ENCODE assay signal across 1 cellular context in genomic region chr4:88591787-88592599, GRCh38.
TF ChIP-seq lines count a peak whose summit lies in the region.

TSS of gene HERC3 (plus strand) at chr4:88592480. CDS start at chr4:88605824, 13,344 bp downstream.

TF ChIP-seq in HepG2, 621 proteins besides CTCF, POLR2A, EP300 and RAD21 (continued from another document and continues in another):
- TF ChIP-seq RFX5 (IDR thresholded peaks at IDR 0.05; ENCODE audit: low read depth, low read length) (no peak), HNRNPLL (IDR thresholded peaks at IDR 0.05; ENCODE audit: low read depth, low read length, poor library complexity, severe bottlenecking) (peak; percentile 74), PBX2 (CRISPR knock-in tag; IDR thresholded peaks at IDR 0.05) (peak; percentile 91), KLF12 (CRISPR knock-in tag; IDR thresholded peaks at IDR 0.05; ENCODE audit: borderline replicate concordance) (peak; percentile 3; the same call in 1 of the 2 replicates), ZBTB2 (CRISPR knock-in tag; IDR thresholded peaks at IDR 0.05; ENCODE audit: low read depth) (0 out of 2 replicates have a peak, but pooled peaks have one; percentile 31), ADNP (CRISPR knock-in tag; IDR thresholded peaks at IDR 0.05) (no peak), ZNF33A (CRISPR knock-in tag; IDR thresholded peaks at IDR 0.05; ENCODE audit: borderline replicate concordance) (no peak), HNF4A (CRISPR knock-in tag; IDR thresholded peaks at IDR 0.05) (no peak), BCL3 (CRISPR knock-in tag; IDR thresholded peaks at IDR 0.05) (peak; percentile 59; the same call in 1 of the 2 replicates), E2F2 (CRISPR knock-in tag; IDR thresholded peaks at IDR 0.05; ENCODE audit: borderline replicate concordance) (no peak), ZNF317 (CRISPR knock-in tag; IDR thresholded peaks at IDR 0.05) (no peak), KLF15 (CRISPR knock-in tag; IDR thresholded peaks at IDR 0.05; ENCODE audit: borderline replicate concordance) (no peak), ZNF780A (CRISPR knock-in tag; IDR thresholded peaks at IDR 0.05) (no peak), KLF9 (CRISPR knock-in tag; IDR thresholded peaks at IDR 0.05; ENCODE audit: low read depth) (no peak), KMT2B (CRISPR knock-in tag; IDR thresholded peaks at IDR 0.05) (peak; percentile 84), SNAPC4 (CRISPR knock-in tag; IDR thresholded peaks at IDR 0.05) (no peak), ZKSCAN8 (CRISPR knock-in tag; IDR thresholded peaks at IDR 0.05; ENCODE audit: borderline replicate concordance) (no peak), EHMT2 (IDR thresholded peaks at IDR 0.05; ENCODE audit: borderline replicate concordance, low read depth, low read length) (no peak), ZFX (CRISPR knock-in tag; IDR thresholded peaks at IDR 0.05; ENCODE audit: low read depth) (peak; percentile 94), POLR2AphosphoS2 (IDR thresholded peaks at IDR 0.05; ENCODE audit: low read depth, low read length) (no peak), ZNF709 (CRISPR knock-in tag; IDR thresholded peaks at IDR 0.05) (peak; percentile 60; the same call in 1 of the 2 replicates), YEATS4 (CRISPR knock-in tag; IDR thresholded peaks at IDR 0.05; ENCODE audit: borderline replicate concordance) (0 out of 2 replicates have a peak, but pooled peaks have one; percentile 16), HCFC1 (IDR thresholded peaks at IDR 0.05; ENCODE audit: low read depth, low read length) (no peak), ZFP41 (CRISPR knock-in tag; IDR thresholded peaks at IDR 0.05; ENCODE audit: borderline replicate concordance) (0 out of 2 replicates have a peak, but pooled peaks have one; percentile 68), ZNF646 (CRISPR knock-in tag; IDR thresholded peaks at IDR 0.05) (no peak), TFDP2 (CRISPR knock-in tag; IDR thresholded peaks at IDR 0.05) (peak; percentile 69), SP1 (IDR thresholded peaks at IDR 0.05) (no peak), SP1 (CRISPR knock-in tag; IDR thresholded peaks at IDR 0.05) (peak; percentile 63), TCF7L2 (IDR thresholded peaks at IDR 0.05; ENCODE audit: low read depth, low read length) (no peak), ZBTB38 (CRISPR knock-in tag; IDR thresholded peaks at IDR 0.05) (peak; percentile 35; the same call in 1 of the 2 replicates), ZBTB26 (CRISPR knock-in tag; IDR thresholded peaks at IDR 0.05; ENCODE audit: borderline replicate concordance) (0 out of 2 replicates have a peak, but pooled peaks have one; percentile 26), RFXANK (CRISPR knock-in tag; IDR thresholded peaks at IDR 0.05) (no peak), ZNF672 (CRISPR knock-in tag; IDR thresholded peaks at IDR 0.05) (no peak), MEIS1 (CRISPR knock-in tag; IDR thresholded peaks at IDR 0.05; ENCODE audit: borderline replicate concordance) (peak; percentile 66; the same call in 1 of the 2 replicates), FLYWCH1 (CRISPR knock-in tag; IDR thresholded peaks at IDR 0.05) (no peak), ZNF264 (CRISPR knock-in tag; IDR thresholded peaks at IDR 0.05) (no peak), PAX8 (CRISPR knock-in tag; IDR thresholded peaks at IDR 0.05; ENCODE audit: borderline replicate concordance) (peak; percentile 95; the same call in 1 of the 2 replicates), FUBP1 (CRISPR knock-in tag; IDR thresholded peaks at IDR 0.05; ENCODE audit: borderline replicate concordance) (no peak), ZNF468 (CRISPR knock-in tag; IDR thresholded peaks at IDR 0.05) (no peak), ZNF557 (CRISPR knock-in tag; IDR thresholded peaks at IDR 0.05) (no peak)
